ENCODE assay signal across 12 cellular contexts in genomic region chr5:1295650-1296037, GRCh38. TPM values are rescaled to one million over a fixed set of nuclear protein-coding genes. Genes with fewer than 3 reads are reported as not detected.
DNase-seq lines count a peak whose midpoint lies in the region; ATAC-seq and TF ChIP-seq lines count a peak whose summit lies in the region.
"Had no signal": no experiment of that assay in that cellular context is flagged by ENCODE, and none has a peak within 500 bp of the region (broad histone marks: within the 10 kb centered on the region; RNA-seq: fewer than 3 reads in every experiment).

No MANE protein-coding gene starts in this region.

- peak overlapping the region; percentile 58 for H3K4me3 ChIP-seq in NT2/D1 (ENCODE audit: insufficient read length, low read depth)
- H3K4me3 ChIP-seq in endodermal cell (ENCODE audit: low read length) = peak overlapping the region; percentile 75
- no peak overlapping the region for H3K4me3 ChIP-seq in transverse colon

- WGBS in endodermal cell (ENCODE audit: insufficient coverage in 1 of 2, insufficient read length in 1 of 2), 2 experiments = 75 to 79% methylated on average over 18 to 22 of the region's 22 CpGs
- 61% methylated on average over 22 of the region's 22 CpGs; no CpG with 5 or more reads in 1 of the 2 donors for WGBS in transverse colon (ENCODE audit: low coverage in 1 of 2), 2 donors

- H3K27me3 ChIP-seq in NT2/D1 (ENCODE audit: insufficient read depth, insufficient read length) = peaks cover 11% of the 10 kb centered on the region
- peaks cover 11% of the 10 kb centered on the region for H3K27me3 ChIP-seq in endodermal cell (ENCODE audit: control insufficient read depth, insufficient read depth, low read length, poor library complexity, severe bottlenecking)
- peaks cover 35% of the 10 kb centered on the region for H3K27me3 ChIP-seq in transverse colon

- no peaks in the 10 kb centered on the region for H3K9me3 Mint-ChIP-seq in T-helper 1 cell treated with Interleukin-12 subunit alpha and Interleukin-12 subunit beta and Interleukin-4 antibody, amounts not matched to agents 30 μg/mL and 1 μg/mL, for 36 hours
- no peaks in the 10 kb centered on the region for H3K9me3 Mint-ChIP-seq in endodermal cell
- no peaks in the 10 kb centered on the region for H3K9me3 Mint-ChIP-seq in osteocyte (ENCODE audit: unreplicated experiment)
- H3K9me3 Mint-ChIP-seq: activated naive CD8-positive, alpha-beta T cell treated with anti-CD3 and anti-CD28 coated beads, Interleukin-2, amount 10 ng/mL, durations not matched to agents 7 days and 5 days had no signal

- peak overlapping the region; percentile 31 for H3K4me3 Mint-ChIP-seq in T-helper 1 cell treated with Interleukin-12 subunit alpha and Interleukin-12 subunit beta and Interleukin-4 antibody, amounts not matched to agents 30 μg/mL and 1 μg/mL, for 36 hours
- H3K4me3 Mint-ChIP-seq in endodermal cell (peak overlapping the region; percentile 49), osteocyte (ENCODE audit: unreplicated experiment) (no peak overlapping the region)
- H3K4me3 Mint-ChIP-seq: activated naive CD8-positive, alpha-beta T cell treated with anti-CD3 and anti-CD28 coated beads, Interleukin-2, amount 10 ng/mL, durations not matched to agents 7 days and 5 days had no signal

- no peak for DNase-seq in T-helper 1 cell
- DNase-seq in NT2/D1 (ENCODE audit: low read depth, low spot score) = no peak
- DNase-seq in endodermal cell = peak; percentile 54
- DNase-seq in osteocyte (ENCODE audit: extremely low spot score, unreplicated experiment) = peak; percentile 83
- DNase-seq in transverse colon = no peak
- DNase-seq in T-helper 9 cell = no peak

- no peak for TF ChIP-seq POLR2A in transverse colon (IDR thresholded peaks at IDR 0.05)

- H3K36me3 ChIP-seq in NT2/D1 (ENCODE audit: insufficient read depth, insufficient read length, low read length) = peaks cover 5% of the 10 kb centered on the region
- H3K36me3 ChIP-seq in endodermal cell (ENCODE audit: control insufficient read depth, insufficient read depth, low read length) = no peaks in the 10 kb centered on the region
- H3K36me3 ChIP-seq in transverse colon = no peaks in the 10 kb centered on the region
- H3K36me3 ChIP-seq: prostate gland had no signal

- no peak for ATAC-seq in HG03460 (IDR thresholded peaks at IDR 0.05; ENCODE audit: unreplicated experiment)

- H3K4me1 ChIP-seq in NT2/D1 (ENCODE audit: insufficient read depth, insufficient read length) (peaks cover 3% of the 10 kb centered on the region), endodermal cell (ENCODE audit: control insufficient read depth, insufficient read depth, low read length) (no peaks in the 10 kb centered on the region), transverse colon (peaks cover 0 to 16% (median 9%) of the 10 kb centered on the region in 4 donors)
- H3K4me1 ChIP-seq: prostate gland had no signal

- no peak for TF ChIP-seq EP300 in transverse colon (IDR thresholded peaks at IDR 0.05; ENCODE audit: low read depth)

- H3K27me3 Mint-ChIP-seq in T-helper 1 cell treated with Interleukin-12 subunit alpha and Interleukin-12 subunit beta and Interleukin-4 antibody, amounts not matched to agents 30 μg/mL and 1 μg/mL, for 36 hours (ENCODE audit: low read depth) = peaks cover 8% of the 10 kb centered on the region
- H3K27me3 Mint-ChIP-seq in endodermal cell (ENCODE audit: insufficient read depth) = peaks cover 24% of the 10 kb centered on the region
- H3K27me3 Mint-ChIP-seq in osteocyte (ENCODE audit: unreplicated experiment) = peaks cover 33% of the 10 kb centered on the region

- intact Hi-C loops in transverse colon (cut with DNase I; ENCODE audit: low total_unique reads) = no loop called here

- no peak for TF ChIP-seq CTCF in endodermal cell (conservative IDR thresholded peaks at IDR 0.05)
- TF ChIP-seq CTCF in osteocyte (IDR thresholded peaks at IDR 0.05) = no peak
- TF ChIP-seq CTCF in transverse colon (IDR thresholded peaks at IDR 0.05) = no peak

- peak overlapping the region; percentile 67 for H3K9ac ChIP-seq in NT2/D1 (ENCODE audit: insufficient read length, low read depth)
- no peak overlapping the region for H3K9ac ChIP-seq in endodermal cell (ENCODE audit: extremely low read depth, low read length, poor library complexity, severe bottlenecking)

- H3K9me3 ChIP-seq in NT2/D1 (ENCODE audit: insufficient read depth, low read length) = no peaks in the 10 kb centered on the region
- H3K9me3 ChIP-seq in endodermal cell (ENCODE audit: control insufficient read depth, low read length) = no peaks in the 10 kb centered on the region
- H3K9me3 ChIP-seq in transverse colon = no peaks in the 10 kb centered on the region
- H3K9me3 ChIP-seq: prostate gland had no signal

- no peak overlapping the region for H3K27ac ChIP-seq in endodermal cell (ENCODE audit: low read depth, low read length)
- H3K27ac ChIP-seq in transverse colon = no peak overlapping the region
- H3K27ac ChIP-seq: prostate gland had no signal

- no peaks in the 10 kb centered on the region for H3K36me3 Mint-ChIP-seq in T-helper 1 cell treated with Interleukin-12 subunit alpha and Interleukin-12 subunit beta and Interleukin-4 antibody, amounts not matched to agents 30 μg/mL and 1 μg/mL, for 36 hours (ENCODE audit: low read depth)
- H3K36me3 Mint-ChIP-seq in endodermal cell (ENCODE audit: low read depth) (no peaks in the 10 kb centered on the region), osteocyte (ENCODE audit: unreplicated experiment) (no peaks in the 10 kb centered on the region)
- H3K36me3 Mint-ChIP-seq: activated naive CD8-positive, alpha-beta T cell treated with anti-CD3 and anti-CD28 coated beads, Interleukin-2, amount 10 ng/mL, durations not matched to agents 7 days and 5 days had no signal

- H3K4me1 Mint-ChIP-seq in T-helper 1 cell treated with Interleukin-12 subunit alpha and Interleukin-12 subunit beta and Interleukin-4 antibody, amounts not matched to agents 30 μg/mL and 1 μg/mL, for 36 hours (ENCODE audit: low read depth) = peaks cover 5% of the 10 kb centered on the region
- H3K4me1 Mint-ChIP-seq in endodermal cell = peaks cover 1% of the 10 kb centered on the region
- no peaks in the 10 kb centered on the region for H3K4me1 Mint-ChIP-seq in osteocyte (ENCODE audit: unreplicated experiment)
- H3K4me1 Mint-ChIP-seq: activated naive CD8-positive, alpha-beta T cell treated with anti-CD3 and anti-CD28 coated beads, Interleukin-2, amount 10 ng/mL, durations not matched to agents 7 days and 5 days had no signal

- in situ Hi-C loops in transverse colon (cut with MboI; ENCODE audit: low pct_ligation_motif_present in 1 of 4, low pct_unique_long_range_greater_than_20kb in 1 of 4, low sequenced_read_pairs in 3 of 4) = no loop called here

- H3K27ac Mint-ChIP-seq in T-helper 1 cell treated with Interleukin-12 subunit alpha and Interleukin-12 subunit beta and Interleukin-4 antibody, amounts not matched to agents 30 μg/mL and 1 μg/mL, for 36 hours = no peak overlapping the region
- H3K27ac Mint-ChIP-seq in endodermal cell (no peak overlapping the region), osteocyte (ENCODE audit: unreplicated experiment) (no peak overlapping the region)
- H3K27ac Mint-ChIP-seq: activated naive CD8-positive, alpha-beta T cell treated with anti-CD3 and anti-CD28 coated beads, Interleukin-2, amount 10 ng/mL, durations not matched to agents 7 days and 5 days had no signal

RNA-seq across cellular contexts. Expression of gene TERT, which starts 0.8 kb away (rescaled TPM):
- 1 to 10 TPM; 7.1 to 9.8 TPM for total RNA-seq in endodermal cell
- 3.0 TPM for polyA plus RNA-seq in endodermal cell (2013, experiment 1 of 2)
- polyA plus RNA-seq in endodermal cell (2013, experiment 2 of 2) = 2.3 TPM
- not detected in 2 replicates for total RNA-seq in osteocyte
- not detected for total RNA-seq in transverse colon
- total RNA-seq: dermis microvascular lymphatic vessel endothelial cell, frontal cortex had no signal

RNA-seq across cellular contexts. Expression of gene CLPTM1L, which starts 49.3 kb away (rescaled TPM):
- total RNA-seq in endodermal cell (10 to 100 TPM; 68.0 to 89.4 TPM), osteocyte (88.0 and 93.1 TPM in 2 replicates), transverse colon (100 to 1,000 TPM in 2 of 4 donors, 10 to 100 TPM in 2; 78.0 to 143 (median 104) TPM)
- 90.0 TPM for polyA plus RNA-seq in endodermal cell (2013, experiment 1 of 2)
- polyA plus RNA-seq in endodermal cell (2013, experiment 2 of 2) = 75.7 TPM

Comparison
In these comparisons a context has a peak if more than half of its experiments do, and no peak if none do; other contexts are left out.
1. DNase-seq: peak in endodermal cell (single experiment) and osteocyte (single experiment); none in T-helper 1 cell (0 of 5), NT2/D1 (single experiment), transverse colon (single experiment) and T-helper 9 cell (single experiment).
2. H3K4me3 ChIP-seq: peak in NT2/D1 (single experiment) and endodermal cell (single experiment); none in transverse colon (0 of 4).